In the genomic region with DNA sequence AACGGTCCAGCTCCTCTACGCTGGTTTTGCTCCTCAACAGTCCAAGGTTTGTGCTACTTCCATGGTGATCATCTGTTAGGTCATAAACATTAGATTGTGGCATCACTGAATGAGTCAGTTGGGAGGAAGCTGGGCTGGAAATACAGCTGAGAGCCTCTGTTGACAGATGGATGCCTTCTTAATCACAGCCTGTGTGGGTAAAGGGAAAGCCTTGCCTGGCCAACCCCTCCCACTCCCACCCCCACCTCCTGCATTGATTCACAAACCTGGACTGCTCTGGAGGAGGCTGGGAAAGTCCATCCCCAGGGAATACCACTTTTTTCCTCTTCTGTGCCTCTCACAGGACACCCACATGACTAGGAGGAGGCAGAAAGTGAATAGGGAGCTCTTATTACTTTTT, we compare ENCODE assay signal across 8 cellular contexts.
DNase-seq lines count a peak whose midpoint lies in the region; ATAC-seq and TF ChIP-seq lines count a peak whose summit lies in the region.

No MANE protein-coding gene starts in this region.

- H4K20me1 ChIP-seq in GM23338 (replicated peaks; ENCODE audit: insufficient read depth) (no peaks in the 10 kb centered on the region), PC-3 (ENCODE audit: low read length) (no peaks in the 10 kb centered on the region)

- POLR2A ChIA-PET in PC-3 (lab: Charles Lee; ENCODE audit: unreplicated experiment), result interaction anchor here (1.4 kb wide), 1 partner anchor 180 kb away, joined by 12 read pairs; a partner anchor contains a TSS

- TF ChIP-seq CTCF in GM23338 (conservative IDR thresholded peaks at IDR 0.05; ENCODE audit: low read depth in 2 of 2) (no peak), PC-3 (conservative IDR thresholded peaks at IDR 0.05; ENCODE audit: low read depth, low read length) (no peak), fibroblast of the aortic adventitia (IDR thresholded peaks at IDR 0.05; ENCODE audit: insufficient read depth, low read length) (no peak)

- CTCF ChIA-PET in PC-3 (lab: Charles Lee), result interaction anchor here (0.6 kb wide), 1 partner anchor 71 kb away, joined by 4 read pairs; no protein-coding TSS in a partner anchor

- H3K4me3 ChIP-seq in GM23338, result no peak overlapping the region
- no peak overlapping the region for H3K4me3 ChIP-seq in PC-3 (ENCODE audit: low read length)
- H3K4me3 ChIP-seq in fibroblast of the aortic adventitia (ENCODE audit: low read depth, low read length), result no peak overlapping the region

- ATAC-seq in GM23338 (peak; percentile 45; the same call in 2 of the 3 replicates), PC-3 (peak; percentile 93), sciatic nerve (peak; percentile 63), HG03095 (IDR thresholded peaks at IDR 0.05; ENCODE audit: unreplicated experiment) (no peak)
- ATAC-seq in activated CD4-positive, CD25-positive, alpha-beta regulatory T cell treated with anti-CD3 and anti-CD28 coated beads, Interleukin-2, amount 50 U/mL, for 24 hours, result no peak

- no peaks in the 10 kb centered on the region for H3K27me3 Mint-ChIP-seq in GM23338 (ENCODE audit: insufficient read depth, low read depth, poor library complexity)

- H3K9me3 Mint-ChIP-seq in GM23338, result no peaks in the 10 kb centered on the region

- no peaks in the 10 kb centered on the region for H3K79me2 ChIP-seq in GM23338 (replicated peaks; ENCODE audit: insufficient read depth)
- no peaks in the 10 kb centered on the region for H3K79me2 ChIP-seq in PC-3 (ENCODE audit: low read length)

- BruUV-seq in PC-3 (replicated peaks; lab: Mats Ljungman, UMichigan), result no TSS peak

- H3K4me1 ChIP-seq in GM23338 (ENCODE audit: insufficient read depth) (peaks cover 39% of the 10 kb centered on the region), PC-3 (ENCODE audit: insufficient read depth, low read length) (peaks cover 22% of the 10 kb centered on the region)

- H3K9ac ChIP-seq in PC-3 (ENCODE audit: low read length), result peak overlapping the region; percentile 40

- intact Hi-C loops in PC-3 (cut with micrococcal nuclease) (no loop called here), sciatic nerve (cut with DNase I) (no loop called here)

- H3F3A ChIP-seq in GM23338 (replicated peaks; ENCODE audit: low read depth) (no peaks in the 10 kb centered on the region), PC-3 (ENCODE audit: low read length, unreplicated experiment) (no peaks in the 10 kb centered on the region)

- peaks cover 36% of the 10 kb centered on the region for H3K4me1 Mint-ChIP-seq in GM23338

- no peaks in the 10 kb centered on the region for H3K9me3 ChIP-seq in PC-3 (ENCODE audit: low read length)

- peak overlapping the region; percentile 40; the same call in 1 of the 2 replicates for H2AFZ ChIP-seq in GM23338
- H2AFZ ChIP-seq in PC-3 (ENCODE audit: low read length), result no peak overlapping the region

- H3K4me2 ChIP-seq in GM23338 (0 out of 2 replicates have a peak overlapping the region, but pooled peaks have one; percentile 52), PC-3 (ENCODE audit: low read length) (peak overlapping the region; percentile 67)

- no peak overlapping the region for H3K27ac ChIP-seq in GM23338 (ENCODE audit: low read depth)
- peak overlapping the region; percentile 68 for H3K27ac ChIP-seq in PC-3 (ENCODE audit: low read length)

- H3K9me2 ChIP-seq in GM23338 (ENCODE audit: insufficient read depth) (0 out of 2 replicates have a peak, but pooled peaks cover 3% of the 10 kb centered on the region), PC-3 (replicated peaks; ENCODE audit: low read length) (no peaks in the 10 kb centered on the region)

- no peaks in the 10 kb centered on the region for H3K36me3 ChIP-seq in GM23338 (ENCODE audit: insufficient read depth)
- no peaks in the 10 kb centered on the region for H3K36me3 ChIP-seq in PC-3 (ENCODE audit: low read depth, low read length)

- no peaks in the 10 kb centered on the region for H3K36me3 Mint-ChIP-seq in GM23338 (ENCODE audit: low read depth)

- H3K27me3 ChIP-seq in GM23338 (ENCODE audit: insufficient read depth) (no peaks in the 10 kb centered on the region), PC-3 (ENCODE audit: low read length) (no peaks in the 10 kb centered on the region)

- peak; percentile 4 for DNase-seq in GM23338 (ENCODE audit: low spot score)
- peak; percentile 90 for DNase-seq in PC-3
- peak; percentile 96 for DNase-seq in fibroblast of the aortic adventitia (ENCODE audit: low read depth)
- DNase-seq in sciatic nerve (ENCODE audit: low spot score), result no peak
- no peak for DNase-seq in NCI-H1105 (lab: John Stamatoyannopoulos, UW)
- no peak for DNase-seq in activated effector memory CD4-positive, alpha-beta T cell treated with anti-CD3 and anti-CD28 coated beads, Interleukin-2, amount 50 U/mL, for 16 hours

- no peak overlapping the region for H3K4me3 Mint-ChIP-seq in GM23338

- H3K27ac Mint-ChIP-seq in GM23338, result no peak overlapping the region

TF ChIP-seq in GM23338, 12 proteins besides CTCF, POLR2A, EP300 and RAD21:
- no peak for TF ChIP-seq JUNB (IDR thresholded peaks at IDR 0.05; ENCODE audit: unreplicated experiment)
- TF ChIP-seq, protein P1, sequence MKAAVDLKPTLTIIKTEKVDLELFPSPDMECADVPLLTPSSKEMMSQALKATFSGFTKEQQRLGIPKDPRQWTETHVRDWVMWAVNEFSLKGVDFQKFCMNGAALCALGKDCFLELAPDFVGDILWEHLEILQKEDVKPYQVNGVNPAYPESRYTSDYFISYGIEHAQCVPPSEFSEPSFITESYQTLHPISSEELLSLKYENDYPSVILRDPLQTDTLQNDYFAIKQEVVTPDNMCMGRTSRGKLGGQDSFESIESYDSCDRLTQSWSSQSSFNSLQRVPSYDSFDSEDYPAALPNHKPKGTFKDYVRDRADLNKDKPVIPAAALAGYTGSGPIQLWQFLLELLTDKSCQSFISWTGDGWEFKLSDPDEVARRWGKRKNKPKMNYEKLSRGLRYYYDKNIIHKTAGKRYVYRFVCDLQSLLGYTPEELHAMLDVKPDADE (IDR thresholded peaks at IDR 0.05), result no peak

Comparison
In these comparisons a context has a peak if more than half of its experiments do, and no peak if none do; other contexts are left out.
1. ATAC-seq: peak in GM23338 (single experiment), PC-3 (single experiment) and sciatic nerve (single experiment); none in HG03095 (single experiment) and activated CD4-positive, CD25-positive, alpha-beta regulatory T cell treated with anti-CD3 and anti-CD28 coated beads, Interleukin-2, amount 50 U/mL, for 24 hours (0 of 2).
2. DNase-seq: peak in GM23338 (single experiment), PC-3 (single experiment) and fibroblast of the aortic adventitia (single experiment); none in sciatic nerve (single experiment), NCI-H1105 (single experiment) and activated effector memory CD4-positive, alpha-beta T cell treated with anti-CD3 and anti-CD28 coated beads, Interleukin-2, amount 50 U/mL, for 16 hours (single experiment).